1 cellular context compared by ENCODE assay signal in genomic region chr13:114177245-114178010, GRCh38.
TF ChIP-seq lines count a peak whose summit lies in the region.

No MANE protein-coding gene starts in this region.

TF ChIP-seq in IMR-90, 13 proteins besides CTCF, POLR2A, EP300 and RAD21:
- TF ChIP-seq RFX5 (IDR thresholded peaks at IDR 0.05; ENCODE audit: low read depth, low read length) = no peak
- TF ChIP-seq USF2 (IDR thresholded peaks at IDR 0.05; ENCODE audit: low read depth, low read length) = no peak
- no peak for TF ChIP-seq MAFK (IDR thresholded peaks at IDR 0.05; ENCODE audit: low read depth, low read length)
